Comparison of ENCODE assay signal across 8 cellular contexts in genomic region chr11:73140213-73141030, GRCh38. TPM values are rescaled to one million over a fixed set of nuclear protein-coding genes. Genes with fewer than 3 reads are reported as not detected.
DNase-seq lines count a peak whose midpoint lies in the region; ATAC-seq, FAIRE-seq and TF ChIP-seq lines count a peak whose summit lies in the region.

No MANE protein-coding gene starts in this region.

- peak overlapping the region; percentile 96 for H3K27ac ChIP-seq in upper lobe of right lung

- no peak for ATAC-seq in upper lobe of right lung

- peaks cover 11% of the 10 kb centered on the region for H3K36me3 ChIP-seq in upper lobe of right lung

- no peak for FAIRE-seq in H54 (lab: Jason Lieb, UNC)

- intact Hi-C loops in upper lobe of right lung (cut with DNase I) = no loop called here

- peak; percentile 57 for DNase-seq in AG20443 (ENCODE audit: low spot score)
- peak; percentile 51 for DNase-seq in H54 (ENCODE audit: insufficient read length, low spot score)
- peak; percentile 48 for DNase-seq in SK-MEL-5 (ENCODE audit: low read depth, low spot score)
- DNase-seq in ecto neural progenitor cell (ENCODE audit: low spot score) = peak; percentile 74
- DNase-seq in midbrain (lab: John Stamatoyannopoulos, UW) = peak; percentile 36
- DNase-seq in upper lobe of right lung = no peak
- no peak for DNase-seq in MV-4-11 (lab: John Stamatoyannopoulos, UW)
- no peak for DNase-seq in GDM1 (lab: John Stamatoyannopoulos, UW)

- no peaks in the 10 kb centered on the region for H3K27me3 ChIP-seq in upper lobe of right lung

- no peak for TF ChIP-seq CTCF in upper lobe of right lung (IDR thresholded peaks at IDR 0.05)

- H3K4me1 ChIP-seq in upper lobe of right lung = peaks cover 47% of the 10 kb centered on the region

- no peak for TF ChIP-seq POLR2A in H54 (IDR thresholded peaks at IDR 0.05; ENCODE audit: low read depth, low read length)

- H3K4me3 ChIP-seq in upper lobe of right lung = peak overlapping the region; percentile 98

- no peaks in the 10 kb centered on the region for H3K9me3 ChIP-seq in upper lobe of right lung

- in situ Hi-C loops in SK-MEL-5 (cut with HindIII; ENCODE audit: low pct_unique_long_range_greater_than_20kb, low sequenced_read_pairs) = no loop called here

RNA-seq across cellular contexts. Expression of gene FCHSD2, which starts 1.7 kb away (rescaled TPM):
- total RNA-seq in SK-MEL-5 (2014; rRNA removed; shearing (Covaris generic)) = 7.8 and 8.2 TPM in 2 replicates
- polyA plus RNA-seq in SK-MEL-5 (2015; cell fraction: cytosol; rRNA removed) = 19.8 and 30.3 TPM in 2 replicates
- 25.1 and 28.9 TPM in 2 replicates for polyA plus RNA-seq in SK-MEL-5 (2015; cell fraction: nucleus; rRNA removed)
- total RNA-seq in upper lobe of right lung = 71.2 TPM

Comparison
In these comparisons a context has a peak if more than half of its experiments do, and no peak if none do; other contexts are left out.
1. DNase-seq: peak in AG20443 (single experiment), H54 (single experiment), SK-MEL-5 (single experiment), ecto neural progenitor cell (single experiment) and midbrain (single experiment); none in upper lobe of right lung (single experiment), MV-4-11 (single experiment) and GDM1 (single experiment).